In the genomic region with DNA sequence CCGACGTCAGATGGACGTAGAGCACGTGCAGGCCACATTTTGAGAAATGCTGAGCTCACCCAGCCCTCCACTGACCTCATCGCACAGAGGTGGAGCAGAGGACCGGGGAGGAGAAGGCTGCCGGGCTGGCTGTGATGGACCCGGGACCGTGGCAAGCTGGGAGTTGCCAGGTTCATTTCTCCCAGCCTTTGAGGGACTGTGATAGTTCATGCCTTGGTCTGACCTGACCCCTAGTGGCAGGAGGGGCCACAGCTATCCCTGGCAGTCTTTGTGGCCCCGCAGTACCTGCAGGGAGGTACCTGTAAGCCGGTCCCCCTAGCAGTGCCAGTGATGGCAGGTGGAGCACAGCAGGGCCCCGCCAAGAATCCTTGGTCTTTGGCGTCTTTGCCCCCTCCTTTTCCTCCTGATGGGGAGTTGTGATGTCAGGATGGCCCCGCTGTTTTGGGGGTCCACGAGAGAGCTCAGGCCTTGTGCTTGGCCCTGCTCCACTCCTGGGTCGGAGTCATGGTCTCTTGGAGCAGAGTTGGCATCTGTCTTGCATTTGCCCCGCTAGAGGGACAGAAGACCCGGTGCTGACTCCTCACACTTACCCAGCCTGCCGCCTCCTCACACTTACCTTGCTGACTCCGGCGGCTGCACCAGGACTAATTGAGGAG, we compare ENCODE assay signal across 8 cellular contexts. TPM values are rescaled to one million over a fixed set of nuclear protein-coding genes. Genes with fewer than 3 reads are reported as not detected.
A peak's percentile ranks its signal among the peaks of the same experiment; 100 is the strongest.
DNase-seq lines count a peak whose midpoint lies in the region; ATAC-seq lines count a peak whose summit lies in the region.

No MANE protein-coding gene starts in this region.

- DNase-seq in NCI-H1105 treated with DMSO at 0.1 percent for 48 hours (lab: John Stamatoyannopoulos, UW) (peak; percentile 9), NCI-H1105 (lab: John Stamatoyannopoulos, UW) (no peak), NCI-H1694 (lab: John Stamatoyannopoulos, UW) (peak; percentile 58), cerebellum (ENCODE audit: low spot score) (peak; percentile 90), left lobe of liver (ENCODE audit: low spot score) (peak; percentile 77), DMS153 treated with DMSO at 0.1 percent for 48 hours (lab: John Stamatoyannopoulos, UW; ENCODE audit: unreplicated experiment) (no peak)
- peak; percentile 45 for DNase-seq in activated CD4-positive, alpha-beta T cell treated with anti-CD3 and anti-CD28 coated beads for 1 hour
- DNase-seq in stimulated activated CD4-positive, alpha-beta T cell treated with anti-CD3 and anti-CD28 coated beads, TNF-alpha, amount 100 ng/mL, for 24 hours (ENCODE audit: low read depth in 3 of 3), result peak in 2 of 3 experiments; percentile 30 to 48

- ATAC-seq in left lobe of liver, result peak; percentile 98

RNA-seq across cellular contexts. Expression of a gene that starts 50.4 kb away (rescaled TPM):
- total RNA-seq in cerebellum, result not detected
- not detected for total RNA-seq in left lobe of liver

Comparison
In these comparisons a context has a peak if more than half of its experiments do, and no peak if none do; other contexts are left out.
1. DNase-seq: peak in NCI-H1105 treated with DMSO at 0.1 percent for 48 hours (single experiment), NCI-H1694 (single experiment), activated CD4-positive, alpha-beta T cell treated with anti-CD3 and anti-CD28 coated beads for 1 hour (single experiment), cerebellum (single experiment), left lobe of liver (single experiment) and stimulated activated CD4-positive, alpha-beta T cell treated with anti-CD3 and anti-CD28 coated beads, TNF-alpha, amount 100 ng/mL, for 24 hours (2 of 3); none in NCI-H1105 (single experiment) and DMS153 treated with DMSO at 0.1 percent for 48 hours (single experiment).